Comparison of ENCODE assay signal across 8 cellular contexts in genomic region chr11:32893091-32893946, GRCh38. TPM values are rescaled to one million over a fixed set of nuclear protein-coding genes. Genes with fewer than 3 reads are reported as not detected.
A peak's percentile ranks its signal among the peaks of the same experiment; 100 is the strongest.
DNase-seq lines count a peak whose midpoint lies in the region; ATAC-seq and TF ChIP-seq lines count a peak whose summit lies in the region.

No MANE protein-coding gene starts in this region.

- POLR2A ChIA-PET in GM10248 (lab: Yijun Ruan, JAX): interaction anchor here (0.6 to 1.4 kb wide), 2 partner anchors 24 to 60 kb away, joined by 3 to 4 read pairs; no protein-coding TSS in a partner anchor

- H3K27me3 ChIP-seq in Karpas-422 (ENCODE audit: low read length): no peaks in the 10 kb centered on the region

- CTCF ChIA-PET in GM10248 (lab: Yijun Ruan, JAX): interaction anchor here (0.7 to 3.3 kb wide), 9 partner anchors 9 to 172 kb away, joined by 3 to 12 read pairs (median 4); no protein-coding TSS in a partner anchor

- H3K79me2 ChIP-seq in Karpas-422 (ENCODE audit: low read length): peaks cover 52% of the 10 kb centered on the region

- peak overlapping the region; percentile 78 for H3K27ac ChIP-seq in Karpas-422 (ENCODE audit: low read length)

- peak; percentile 68 for DNase-seq in GM10248 (ENCODE audit: extremely low spot score)
- peak; percentile 79 for DNase-seq in Karpas-422
- DNase-seq in activated CD4-positive, CD25-positive, alpha-beta regulatory T cell (lab: John Stamatoyannopoulos, UW): peak; percentile 19 to 55 (median 40)
- peak; percentile 31 to 32 for DNase-seq in central memory CD8-positive, alpha-beta T cell (ENCODE audit: low spot score in 2 of 2)
- DNase-seq in kidney tubule cell (ENCODE audit: low spot score): peak; percentile 52
- DNase-seq in stimulated activated CD4-positive, alpha-beta T cell treated with anti-CD3 and anti-CD28 coated beads, Interleukin-1b, Interleukin-23, amount 100 ng/mL, for 24 hours (ENCODE audit: low read depth in 4 of 4, low spot score in 1 of 4): peak in 3 of 4 experiments; percentile 15 to 38 (median 28)
- DNase-seq in kidney glomerular epithelial cell (lab: John Stamatoyannopoulos, UW): no peak

- H3K36me3 ChIP-seq in Karpas-422 (ENCODE audit: insufficient read depth, low read length): peaks cover 19% of the 10 kb centered on the region; the same call in 1 of the 2 replicates

- ATAC-seq in GM21786 (IDR thresholded peaks at IDR 0.05; ENCODE audit: unreplicated experiment): peak; percentile 28
- peak; percentile 48 for ATAC-seq in central memory CD8-positive, alpha-beta T cell (replicated peaks; ENCODE audit: extremely low read depth, poor library complexity, severe bottlenecking)

- peak overlapping the region; percentile 94 for H3K4me3 Mint-ChIP-seq in central memory CD8-positive, alpha-beta T cell

- H3K9me3 Mint-ChIP-seq in central memory CD8-positive, alpha-beta T cell: no peaks in the 10 kb centered on the region

- H3K9me3 ChIP-seq in Karpas-422 (ENCODE audit: low read length): no peaks in the 10 kb centered on the region

- H3K4me1 Mint-ChIP-seq in central memory CD8-positive, alpha-beta T cell: peaks cover 36% of the 10 kb centered on the region

- H3K27ac Mint-ChIP-seq in central memory CD8-positive, alpha-beta T cell (ENCODE audit: low read depth): peak overlapping the region; percentile 89

- peaks cover 36% of the 10 kb centered on the region for H3K4me1 ChIP-seq in Karpas-422 (ENCODE audit: low read length)

- peaks cover 4% of the 10 kb centered on the region; the same call in 1 of the 2 replicates for H4K20me1 ChIP-seq in Karpas-422 (ENCODE audit: insufficient read depth, low read depth, low read length)

- peak; percentile 53 for TF ChIP-seq CTCF in GM10248 (IDR thresholded peaks at IDR 0.05; ENCODE audit: control extremely low read depth, extremely low read depth, low read depth, missing control alignments)

- H3K27me3 Mint-ChIP-seq in central memory CD8-positive, alpha-beta T cell: no peaks in the 10 kb centered on the region

- H3K4me3 ChIP-seq in Karpas-422 (ENCODE audit: low read length): peak overlapping the region; percentile 95

- H3K36me3 Mint-ChIP-seq in central memory CD8-positive, alpha-beta T cell (ENCODE audit: insufficient read depth): peaks cover 6% of the 10 kb centered on the region

- H3K4me2 ChIP-seq in Karpas-422 (ENCODE audit: low read depth, low read length, poor library complexity, severe bottlenecking): peak overlapping the region; percentile 87

- H3K9ac ChIP-seq in Karpas-422 (ENCODE audit: low read length): peak overlapping the region; percentile 98

- no peaks in the 10 kb centered on the region for H3K9me2 ChIP-seq in Karpas-422 (replicated peaks; ENCODE audit: insufficient read depth, low read length)

- H2AFZ ChIP-seq in Karpas-422 (ENCODE audit: low read length): peak overlapping the region; percentile 42; the same call in 1 of the 2 replicates

RNA-seq across cellular contexts. Expression of gene QSER1, which starts 0.7 kb away (rescaled TPM):
- total RNA-seq in Karpas-422 (2014; rRNA removed; shearing (Covaris generic); ENCODE audit: low replicate concordance): 28.1 and 60.9 TPM in 2 replicates
